ENCODE assay signal across 8 cellular contexts in the genomic region with DNA sequence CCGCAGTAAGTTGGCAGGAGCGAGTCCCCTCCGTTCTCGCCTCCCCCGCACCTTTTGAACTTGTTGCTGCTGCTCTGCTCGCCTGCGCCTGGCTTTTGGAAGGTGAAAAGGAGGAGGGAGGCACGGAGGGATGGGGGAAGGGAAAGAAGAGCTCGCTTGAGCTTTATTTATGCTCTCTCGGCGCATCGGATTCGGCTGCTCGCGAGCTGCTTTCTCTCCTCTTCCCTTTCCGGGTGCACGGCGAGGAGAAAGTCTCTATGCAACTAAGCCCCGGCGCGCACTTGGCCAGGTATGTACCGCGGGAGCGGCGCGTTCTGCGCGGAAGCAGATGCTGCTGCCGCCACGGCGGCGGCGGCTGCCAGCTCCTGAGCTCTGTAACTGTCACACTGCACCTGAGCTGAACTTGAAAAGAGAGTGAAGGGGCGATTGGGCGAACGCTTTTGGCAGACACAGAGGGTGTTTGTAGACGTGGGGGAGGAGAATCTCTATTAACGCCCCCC. TPM values are rescaled to one million over a fixed set of nuclear protein-coding genes. Genes with fewer than 3 reads are reported as not detected.
DNase-seq lines count a peak whose midpoint lies in the region; ATAC-seq and TF ChIP-seq lines count a peak whose summit lies in the region.

No MANE protein-coding gene starts in this region.

- no peaks in the 10 kb centered on the region for H3K36me3 ChIP-seq in right lobe of liver
- H3K36me3 ChIP-seq in transverse colon: no peaks in the 10 kb centered on the region

- intact Hi-C loops in right lobe of liver (cut with DNase I): no loop called here
- intact Hi-C loops in transverse colon (cut with DNase I; ENCODE audit: low total_unique reads): no loop called here

- POLR2A ChIA-PET in AG04449 (lab: Yijun Ruan, JAX): no interaction called here

- in situ Hi-C loops in transverse colon (cut with MboI; ENCODE audit: low pct_ligation_motif_present in 1 of 4, low pct_unique_long_range_greater_than_20kb in 1 of 4, low sequenced_read_pairs in 3 of 4): no loop called here

- peaks cover 0 to 3% of the 10 kb centered on the region in 2 donors for H3K27me3 ChIP-seq in right lobe of liver
- H3K27me3 ChIP-seq in transverse colon: peaks cover 23% of the 10 kb centered on the region

- H3K4me1 ChIP-seq in right lobe of liver (peaks cover 0 to 9% (median 0%) of the 10 kb centered on the region in 4 donors), transverse colon (peaks cover 5 to 12% (median 8%) of the 10 kb centered on the region in 4 donors)

- H3K4me1 Mint-ChIP-seq in natural killer cell treated with Interleukin-12 subunit alpha and Interleukin-12 subunit beta and Interleukin-15 and Interleukin-18, amount 100 ng/mL, for 72 hours (ENCODE audit: low read depth in 2 of 2): no peaks in the 10 kb centered on the region

- ATAC-seq in GM18861 (IDR thresholded peaks at IDR 0.05; ENCODE audit: unreplicated experiment) (peak; percentile 65), HG03039 (IDR thresholded peaks at IDR 0.05; ENCODE audit: unreplicated experiment) (peak; percentile 49), right lobe of liver (peak; percentile 21 to 43 (median 34))
- ATAC-seq in natural killer cell treated with Interleukin-12 subunit alpha and Interleukin-12 subunit beta and Interleukin-15 and Interleukin-18, amount 100 ng/mL, for 72 hours: no peak

- no peak for TF ChIP-seq EP300 in transverse colon (IDR thresholded peaks at IDR 0.05; ENCODE audit: low read depth)

- DNase-seq in AG04449 (ENCODE audit: low read depth, low spot score) (no peak), NCI-H226 (peak; percentile 20), choroid plexus epithelial cell (ENCODE audit: low read depth) (peak; percentile 26), right lobe of liver (peak in 2 of 3 donors; percentile 32 to 53), transverse colon (no peak)
- DNase-seq in natural killer cell treated with Interleukin-12 subunit alpha and Interleukin-12 subunit beta and Interleukin-15 and Interleukin-18, amount 100 ng/mL, for 72 hours (ENCODE audit: low spot score): no peak

- no peaks in the 10 kb centered on the region for H3K36me3 Mint-ChIP-seq in natural killer cell treated with Interleukin-12 subunit alpha and Interleukin-12 subunit beta and Interleukin-15 and Interleukin-18, amount 100 ng/mL, for 72 hours

- no peak for TF ChIP-seq POLR2A in right lobe of liver (IDR thresholded peaks at IDR 0.05)
- TF ChIP-seq POLR2A in transverse colon (IDR thresholded peaks at IDR 0.05): no peak

- H3K4me3 Mint-ChIP-seq in natural killer cell treated with Interleukin-12 subunit alpha and Interleukin-12 subunit beta and Interleukin-15 and Interleukin-18, amount 100 ng/mL, for 72 hours: no peak overlapping the region

- peak overlapping the region; percentile 47 for H3K4me3 ChIP-seq in AG04449 (ENCODE audit: low read depth, low read length)
- peak overlapping the region; percentile 54 for H3K4me3 ChIP-seq in choroid plexus epithelial cell (ENCODE audit: low read depth, low read length)
- no peak overlapping the region for H3K4me3 ChIP-seq in right lobe of liver
- peak overlapping the region in 3 of 4 donors; percentile 14 to 44 (median 24) for H3K4me3 ChIP-seq in transverse colon

- H3K9me3 Mint-ChIP-seq in natural killer cell treated with Interleukin-12 subunit alpha and Interleukin-12 subunit beta and Interleukin-15 and Interleukin-18, amount 100 ng/mL, for 72 hours: no peaks in the 10 kb centered on the region

- peaks cover 6% of the 10 kb centered on the region in 2 donors for H3K27me3 Mint-ChIP-seq in natural killer cell treated with Interleukin-12 subunit alpha and Interleukin-12 subunit beta and Interleukin-15 and Interleukin-18, amount 100 ng/mL, for 72 hours

- 0% methylated on average over 6 of the region's 38 CpGs for WGBS in right lobe of liver (ENCODE audit: insufficient coverage, low coverage, low lambda C conversion rate, missing lambda C conversion rate)
- 5 to 8% methylated on average over 8 to 37 of the region's 38 CpGs for WGBS in transverse colon (ENCODE audit: low coverage in 1 of 2), 2 donors

- CTCF ChIA-PET in AG04449 (lab: Yijun Ruan, JAX): interaction anchor here (1.2 to 2.2 kb wide), 4 partner anchors 17 to 341 kb away, joined by 3 to 9 read pairs (median 5); no protein-coding TSS in a partner anchor

- no peak overlapping the region for H3K27ac Mint-ChIP-seq in natural killer cell treated with Interleukin-12 subunit alpha and Interleukin-12 subunit beta and Interleukin-15 and Interleukin-18, amount 100 ng/mL, for 72 hours

- H3K27ac ChIP-seq in right lobe of liver (no peak overlapping the region), transverse colon (no peak overlapping the region)

- H3K9me3 ChIP-seq in right lobe of liver: no peaks in the 10 kb centered on the region
- H3K9me3 ChIP-seq in transverse colon: no peaks in the 10 kb centered on the region

- TF ChIP-seq CTCF in AG04449 (IDR thresholded peaks at IDR 0.05; ENCODE audit: insufficient read depth, low read length, missing control alignments) (no peak), choroid plexus epithelial cell (conservative IDR thresholded peaks at IDR 0.05; ENCODE audit: low read depth, low read length) (no peak), right lobe of liver (IDR thresholded peaks at IDR 0.05) (no peak), transverse colon (IDR thresholded peaks at IDR 0.05) (no peak)

RNA-seq across cellular contexts. Expression of gene KCND2, which starts 0.6 kb away (rescaled TPM):
- total RNA-seq in right lobe of liver: under 1 TPM in 2 of 6 experiments, not detected in 4; 0.04 to 0.49 TPM
- under 1 TPM in 3 of 4 donors, not detected in 1; 0.14 to 1.00 (median 0.32) TPM for total RNA-seq in transverse colon
- total RNA-seq in natural killer cell treated with Interleukin-12 subunit alpha and Interleukin-12 subunit beta and Interleukin-15 and Interleukin-18, amount 100 ng/mL, for 72 hours: not detected

Comparison
In these comparisons a context has a peak if more than half of its experiments do, and no peak if none do; other contexts are left out.
1. DNase-seq: peak in NCI-H226 (single experiment), choroid plexus epithelial cell (single experiment) and right lobe of liver (2 of 3); none in AG04449 (single experiment), transverse colon (single experiment) and natural killer cell treated with Interleukin-12 subunit alpha and Interleukin-12 subunit beta and Interleukin-15 and Interleukin-18, amount 100 ng/mL, for 72 hours (single experiment).
2. H3K4me3 ChIP-seq: peak in AG04449 (single experiment), choroid plexus epithelial cell (single experiment) and transverse colon (3 of 4); none in right lobe of liver (0 of 3).
3. ATAC-seq: peak in GM18861 (single experiment), HG03039 (single experiment) and right lobe of liver (4 of 4); none in natural killer cell treated with Interleukin-12 subunit alpha and Interleukin-12 subunit beta and Interleukin-15 and Interleukin-18, amount 100 ng/mL, for 72 hours (0 of 2).